Comparison of ENCODE assay signal across 1 cellular context in the genomic region with DNA sequence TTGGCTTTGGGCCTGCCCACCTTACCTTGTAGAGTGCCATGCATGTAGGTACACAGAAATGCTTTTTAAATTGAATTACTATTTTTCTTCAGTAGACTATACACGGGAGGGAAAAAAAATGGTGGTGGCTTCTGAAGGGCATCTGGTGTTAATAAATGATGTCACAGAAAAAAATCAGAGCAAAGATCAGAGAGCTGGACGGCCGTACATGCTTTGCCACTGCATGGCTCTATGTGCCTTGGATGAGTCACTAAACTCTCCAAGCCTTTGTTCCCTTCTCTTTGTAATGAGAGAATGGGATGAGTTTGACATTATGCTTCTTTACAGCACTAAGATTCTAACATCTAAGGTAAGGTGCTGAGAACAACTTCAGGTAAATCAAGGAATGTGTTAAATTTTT.
TF ChIP-seq lines count a peak whose summit lies in the region.

No MANE protein-coding gene starts in this region.

TF ChIP-seq in SK-N-SH, 30 proteins besides CTCF, POLR2A, EP300 and RAD21 (continued from another document):
- TF ChIP-seq, protein P1, sequence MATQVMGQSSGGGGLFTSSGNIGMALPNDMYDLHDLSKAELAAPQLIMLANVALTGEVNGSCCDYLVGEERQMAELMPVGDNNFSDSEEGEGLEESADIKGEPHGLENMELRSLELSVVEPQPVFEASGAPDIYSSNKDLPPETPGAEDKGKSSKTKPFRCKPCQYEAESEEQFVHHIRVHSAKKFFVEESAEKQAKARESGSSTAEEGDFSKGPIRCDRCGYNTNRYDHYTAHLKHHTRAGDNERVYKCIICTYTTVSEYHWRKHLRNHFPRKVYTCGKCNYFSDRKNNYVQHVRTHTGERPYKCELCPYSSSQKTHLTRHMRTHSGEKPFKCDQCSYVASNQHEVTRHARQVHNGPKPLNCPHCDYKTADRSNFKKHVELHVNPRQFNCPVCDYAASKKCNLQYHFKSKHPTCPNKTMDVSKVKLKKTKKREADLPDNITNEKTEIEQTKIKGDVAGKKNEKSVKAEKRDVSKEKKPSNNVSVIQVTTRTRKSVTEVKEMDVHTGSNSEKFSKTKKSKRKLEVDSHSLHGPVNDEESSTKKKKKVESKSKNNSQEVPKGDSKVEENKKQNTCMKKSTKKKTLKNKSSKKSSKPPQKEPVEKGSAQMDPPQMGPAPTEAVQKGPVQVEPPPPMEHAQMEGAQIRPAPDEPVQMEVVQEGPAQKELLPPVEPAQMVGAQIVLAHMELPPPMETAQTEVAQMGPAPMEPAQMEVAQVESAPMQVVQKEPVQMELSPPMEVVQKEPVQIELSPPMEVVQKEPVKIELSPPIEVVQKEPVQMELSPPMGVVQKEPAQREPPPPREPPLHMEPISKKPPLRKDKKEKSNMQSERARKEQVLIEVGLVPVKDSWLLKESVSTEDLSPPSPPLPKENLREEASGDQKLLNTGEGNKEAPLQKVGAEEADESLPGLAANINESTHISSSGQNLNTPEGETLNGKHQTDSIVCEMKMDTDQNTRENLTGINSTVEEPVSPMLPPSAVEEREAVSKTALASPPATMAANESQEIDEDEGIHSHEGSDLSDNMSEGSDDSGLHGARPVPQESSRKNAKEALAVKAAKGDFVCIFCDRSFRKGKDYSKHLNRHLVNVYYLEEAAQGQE (IDR thresholded peaks at IDR 0.05; ENCODE audit: low read depth, low read length) = no peak
- TF ChIP-seq JUND (IDR thresholded peaks at IDR 0.05) = no peak
